ENCODE assay signal across 1 cellular context in genomic region chr7:74173866-74174605, GRCh38.
A peak's percentile ranks its signal among the peaks of the same experiment; 100 is the strongest.
TF ChIP-seq lines count a peak whose summit lies in the region.

EIF4H (plus strand) TSS chr7:74174356; CDS start chr7:74174384, 28 bp downstream.

TF ChIP-seq in HepG2, 621 proteins besides CTCF, POLR2A, EP300 and RAD21 (continued from another document and continues in another):
- TF ChIP-seq THAP11 (CRISPR knock-in tag; IDR thresholded peaks at IDR 0.05), result peak; percentile 77; the same call in 1 of the 2 replicates
- TF ChIP-seq PAF1 (CRISPR knock-in tag; IDR thresholded peaks at IDR 0.05), result no peak
- peak; percentile 46; the same call in 1 of the 2 replicates for TF ChIP-seq LBX2 (CRISPR knock-in tag; IDR thresholded peaks at IDR 0.05; ENCODE audit: borderline replicate concordance)
- TF ChIP-seq ZFP90 (CRISPR knock-in tag; IDR thresholded peaks at IDR 0.05; ENCODE audit: borderline replicate concordance), result no peak
- peak; percentile 93 for TF ChIP-seq SIN3A (IDR thresholded peaks at IDR 0.05; ENCODE audit: borderline replicate concordance, low read depth, low read length)
- 0 out of 2 replicates have a peak, but pooled peaks have one; percentile 26 for TF ChIP-seq MTF2 (CRISPR knock-in tag; IDR thresholded peaks at IDR 0.05; ENCODE audit: borderline replicate concordance)
- no peak for TF ChIP-seq MEF2D (CRISPR knock-in tag; IDR thresholded peaks at IDR 0.05)
- peak; percentile 33 for TF ChIP-seq HES4 (CRISPR knock-in tag; IDR thresholded peaks at IDR 0.05; ENCODE audit: borderline replicate concordance)
- TF ChIP-seq CHD2 (IDR thresholded peaks at IDR 0.05; ENCODE audit: low read depth, low read length), result no peak
- TF ChIP-seq BRD4 (CRISPR knock-in tag; IDR thresholded peaks at IDR 0.05), result peak; percentile 73
- TF ChIP-seq ZBTB37 (CRISPR knock-in tag; IDR thresholded peaks at IDR 0.05), result no peak
- no peak for TF ChIP-seq FOXJ3 (CRISPR knock-in tag; IDR thresholded peaks at IDR 0.05; ENCODE audit: borderline replicate concordance)
- no peak for TF ChIP-seq ZBTB39 (CRISPR knock-in tag; IDR thresholded peaks at IDR 0.05)
- TF ChIP-seq SMARCE1 (IDR thresholded peaks at IDR 0.05; ENCODE audit: borderline replicate concordance), result no peak
- TF ChIP-seq ZBTB10 (CRISPR knock-in tag; IDR thresholded peaks at IDR 0.05; ENCODE audit: borderline replicate concordance), result no peak; the same call in 1 of the 2 replicates
- TF ChIP-seq ZNF552 (CRISPR knock-in tag; IDR thresholded peaks at IDR 0.05; ENCODE audit: borderline replicate concordance), result no peak
- peak; percentile 68; the same call in 1 of the 2 replicates for TF ChIP-seq ZBED4 (CRISPR knock-in tag; IDR thresholded peaks at IDR 0.05; ENCODE audit: borderline replicate concordance)
- TF ChIP-seq DDIT3 (CRISPR knock-in tag; IDR thresholded peaks at IDR 0.05), result no peak
- no peak for TF ChIP-seq RFXANK (CRISPR knock-in tag; IDR thresholded peaks at IDR 0.05)
- peak; percentile 54 for TF ChIP-seq ZNF362 (CRISPR knock-in tag; IDR thresholded peaks at IDR 0.05; ENCODE audit: borderline replicate concordance)
- no peak for TF ChIP-seq THAP8 (CRISPR knock-in tag; IDR thresholded peaks at IDR 0.05; ENCODE audit: borderline replicate concordance)
- no peak for TF ChIP-seq ZNF672 (CRISPR knock-in tag; IDR thresholded peaks at IDR 0.05)
- TF ChIP-seq ISX (CRISPR knock-in tag; conservative IDR thresholded peaks at IDR 0.05), result peak; percentile 85
- no peak for TF ChIP-seq HNRNPL (IDR thresholded peaks at IDR 0.05; ENCODE audit: low read depth, low read length)
- no peak for TF ChIP-seq CENPT (CRISPR knock-in tag; IDR thresholded peaks at IDR 0.05; ENCODE audit: low read depth)
- no peak for TF ChIP-seq CBX2 (IDR thresholded peaks at IDR 0.05; ENCODE audit: low read depth, low read length)
- no peak for TF ChIP-seq CBX2 (CRISPR knock-in tag; IDR thresholded peaks at IDR 0.05; ENCODE audit: low read depth)
- 0 out of 2 replicates have a peak, but pooled peaks have one; percentile 20 for TF ChIP-seq NFE2 (CRISPR knock-in tag; IDR thresholded peaks at IDR 0.05)
- TF ChIP-seq ZNF614 (CRISPR knock-in tag; IDR thresholded peaks at IDR 0.05; ENCODE audit: borderline replicate concordance), result 0 out of 2 replicates have a peak, but pooled peaks have one; percentile 4
- 0 out of 2 replicates have a peak, but pooled peaks have one; percentile 45 for TF ChIP-seq HOXD1 (CRISPR knock-in tag; IDR thresholded peaks at IDR 0.05)
- TF ChIP-seq ETV6 (CRISPR knock-in tag; conservative IDR thresholded peaks at IDR 0.05), result peak; percentile 40; the same call in 1 of the 2 replicates
- peak; percentile 69; the same call in 1 of the 2 replicates for TF ChIP-seq ZNF773 (CRISPR knock-in tag; IDR thresholded peaks at IDR 0.05; ENCODE audit: borderline replicate concordance)
- TF ChIP-seq HMGA1 (CRISPR knock-in tag; conservative IDR thresholded peaks at IDR 0.05), result no peak
- TF ChIP-seq TERF1 (CRISPR knock-in tag; IDR thresholded peaks at IDR 0.05), result no peak
- TF ChIP-seq ZNF580 (CRISPR knock-in tag; IDR thresholded peaks at IDR 0.05; ENCODE audit: borderline replicate concordance, low read depth), result no peak
- peak; percentile 49; the same call in 1 of the 2 replicates for TF ChIP-seq ZSCAN29 (CRISPR knock-in tag; conservative IDR thresholded peaks at IDR 0.05)
- no peak; the same call in 1 of the 2 replicates for TF ChIP-seq MIER2 (CRISPR knock-in tag; IDR thresholded peaks at IDR 0.05)
- TF ChIP-seq CEBPZ (IDR thresholded peaks at IDR 0.05; ENCODE audit: low read length), result no peak
- no peak for TF ChIP-seq ZNF619 (CRISPR knock-in tag; IDR thresholded peaks at IDR 0.05)
- TF ChIP-seq GATAD2A (CRISPR knock-in tag; IDR thresholded peaks at IDR 0.05), result no peak
- TF ChIP-seq ZNF317 (CRISPR knock-in tag; IDR thresholded peaks at IDR 0.05), result 0 out of 2 replicates have a peak, but pooled peaks have one; percentile 62
- TF ChIP-seq ERF (CRISPR knock-in tag; IDR thresholded peaks at IDR 0.05), result peak; percentile 53
- TF ChIP-seq ZKSCAN5 (CRISPR knock-in tag; IDR thresholded peaks at IDR 0.05), result no peak
